Comparison of ENCODE assay signal across 26 cellular contexts in the genomic region with DNA sequence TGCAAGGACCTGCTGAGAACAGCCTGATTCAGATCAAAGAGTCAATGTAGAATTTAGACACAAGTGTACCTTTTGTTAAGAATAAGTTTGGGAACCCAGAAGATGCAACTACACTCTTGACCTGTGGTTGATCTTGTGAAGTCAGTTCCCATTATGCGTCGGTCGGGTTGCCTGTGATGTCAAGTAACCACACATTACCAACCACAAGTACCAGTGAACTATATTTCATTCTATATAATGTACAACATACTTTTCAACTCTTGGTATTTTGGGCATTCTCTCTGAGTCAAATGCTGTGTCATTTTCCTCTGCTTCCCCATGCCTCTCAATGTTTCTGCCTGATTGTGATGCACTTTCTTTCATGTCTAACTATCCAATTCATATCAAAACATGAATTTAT.
"Had no signal": no experiment of that assay in that cellular context is flagged by ENCODE, and none has a peak within 500 bp of the region (broad histone marks: within the 10 kb centered on the region; RNA-seq: fewer than 3 reads in every experiment).

No MANE protein-coding gene starts in this region.

- DNase-seq: activated CD4-positive, alpha-beta memory T cell treated with anti-CD3 and anti-CD28 coated beads for 36 hours; activated CD4-positive, alpha-beta T cell treated with anti-CD3 and anti-CD28 coated beads for 48 hours; activated CD4-positive, alpha-beta T cell treated with anti-CD3 and anti-CD28 coated beads, Interleukin-2, amount 50 U/mL, for 1 hour; activated CD8-positive, alpha-beta memory T cell treated with anti-CD3 and anti-CD28 coated beads, Interleukin-2, amount 10 ng/mL, durations not matched to agents 7 days and 5 days; activated CD8-positive, alpha-beta memory T cell treated with anti-CD3 and anti-CD28 coated beads, Interleukin-2, amount 50 U/mL, for 4 hours; activated CD8-positive, alpha-beta T cell treated with anti-CD3 and anti-CD28 coated beads, Interleukin-2, amount 10 ng/mL, durations not matched to agents 7 days and 5 days; activated gamma-delta T cell; activated naive CD4-positive, alpha-beta T cell; activated naive CD4-positive, alpha-beta T cell treated with anti-CD3 and anti-CD28 coated beads, Interleukin-2, amount 50 U/mL, for 16 hours; activated T-cell treated with anti-CD3 and anti-CD28 coated beads, Interleukin-2, amount 50 U/mL, for 1 hour; activated T-cell treated with anti-CD3 and anti-CD28 coated beads, Interleukin-2, amount 50 U/mL, for 48 hours; brain microvascular endothelial cell; caudate nucleus; effector CD8-positive, alpha-beta T cell; endodermal cell; foreskin fibroblast; head of caudate nucleus; hippocampal formation had no signal

- H3K27ac Mint-ChIP-seq: activated CD4-positive, alpha-beta memory T cell treated with anti-CD3 and anti-CD28 coated beads for 36 hours; activated CD8-positive, alpha-beta memory T cell treated with anti-CD3 and anti-CD28 coated beads, Interleukin-2, amount 10 ng/mL, durations not matched to agents 7 days and 5 days; activated CD8-positive, alpha-beta T cell treated with anti-CD3 and anti-CD28 coated beads, Interleukin-2, amount 10 ng/mL, durations not matched to agents 7 days and 5 days; activated naive CD8-positive, alpha-beta T cell; activated T-helper 1 cell treated with anti-CD3 and anti-CD28 coated beads, Interleukin-12 subunit alpha, Interleukin-12 subunit beta, Interleukin-2, Interleukin-4 antibody, amounts not matched to agents 30 ng/mL and 10 ng/mL and 1 ng/mL, durations not matched to agents 14 hours and 24 hours and 36 hours; endodermal cell; WTC11 had no signal

- H3K9me3 Mint-ChIP-seq: activated CD4-positive, alpha-beta memory T cell treated with anti-CD3 and anti-CD28 coated beads for 36 hours; activated T-helper 1 cell treated with anti-CD3 and anti-CD28 coated beads, Interleukin-12 subunit alpha, Interleukin-12 subunit beta, Interleukin-2, Interleukin-4 antibody, amounts not matched to agents 30 ng/mL and 10 ng/mL and 1 ng/mL, durations not matched to agents 14 hours and 24 hours and 36 hours; endodermal cell; WTC11 had no signal

- H3K27me3 ChIP-seq: ascending aorta, brain microvascular endothelial cell had no signal

- H3K4me1 Mint-ChIP-seq: endodermal cell had no signal

- H3K4me3 Mint-ChIP-seq: activated CD4-positive, alpha-beta memory T cell treated with anti-CD3 and anti-CD28 coated beads for 36 hours; activated CD8-positive, alpha-beta memory T cell treated with anti-CD3 and anti-CD28 coated beads, Interleukin-2, amount 10 ng/mL, durations not matched to agents 7 days and 5 days; activated CD8-positive, alpha-beta T cell treated with anti-CD3 and anti-CD28 coated beads, Interleukin-2, amount 10 ng/mL, durations not matched to agents 7 days and 5 days; activated naive CD8-positive, alpha-beta T cell; activated T-helper 1 cell treated with anti-CD3 and anti-CD28 coated beads, Interleukin-12 subunit alpha, Interleukin-12 subunit beta, Interleukin-2, Interleukin-4 antibody, amounts not matched to agents 30 ng/mL and 10 ng/mL and 1 ng/mL, durations not matched to agents 14 hours and 24 hours and 36 hours; endodermal cell; WTC11 had no signal

- H3K27ac ChIP-seq: ascending aorta, brain microvascular endothelial cell, VCaP had no signal

- H3K4me1 ChIP-seq: ascending aorta had no signal

- H3K9me3 ChIP-seq: ascending aorta had no signal

- H3K27me3 Mint-ChIP-seq: activated CD4-positive, alpha-beta memory T cell treated with anti-CD3 and anti-CD28 coated beads for 36 hours; activated CD8-positive, alpha-beta memory T cell treated with anti-CD3 and anti-CD28 coated beads, Interleukin-2, amount 10 ng/mL, durations not matched to agents 7 days and 5 days; activated naive CD8-positive, alpha-beta T cell had no signal

- H3K4me3 ChIP-seq: ascending aorta had no signal

- H3K36me3 ChIP-seq: ascending aorta, brain microvascular endothelial cell had no signal

- ATAC-seq: activated CD8-positive, alpha-beta memory T cell treated with anti-CD3 and anti-CD28 coated beads, Interleukin-2, amount 10 ng/mL, durations not matched to agents 7 days and 5 days; activated CD8-positive, alpha-beta T cell treated with anti-CD3 and anti-CD28 coated beads, Interleukin-2, amount 10 ng/mL, durations not matched to agents 7 days and 5 days; esophagus mucosa; WTC11 had no signal

- H3K36me3 Mint-ChIP-seq: activated CD4-positive, alpha-beta memory T cell treated with anti-CD3 and anti-CD28 coated beads for 36 hours; activated CD8-positive, alpha-beta memory T cell treated with anti-CD3 and anti-CD28 coated beads, Interleukin-2, amount 10 ng/mL, durations not matched to agents 7 days and 5 days; activated naive CD8-positive, alpha-beta T cell; WTC11 had no signal

- FAIRE-seq: colon, frontal cortex had no signal
